15 cellular contexts compared by ENCODE assay signal in genomic region chr3:118792191-118792590, GRCh38.
DNase-seq lines count a peak whose midpoint lies in the region; ATAC-seq and TF ChIP-seq lines count a peak whose summit lies in the region.
"Had no signal": no experiment of that assay in that cellular context is flagged by ENCODE, and none has a peak within 500 bp of the region (broad histone marks: within the 10 kb centered on the region; RNA-seq: fewer than 3 reads in every experiment).

No MANE protein-coding gene starts in this region.

- H3K9ac ChIP-seq in BLaER1 treated with 17β-estradiol and CSF1 and Interleukin-3, amounts not matched to agents 10 nM and 100 nM: no peak overlapping the region; a peak in 2 of 22 replicates
- H3K9ac ChIP-seq in OCI-LY1 (ENCODE audit: low read length): peak overlapping the region; percentile 13; the same call in 1 of the 2 replicates

- no peaks in the 10 kb centered on the region for H3F3A ChIP-seq in OCI-LY1 (ENCODE audit: insufficient read depth, low read length)

- no peak overlapping the region for H2AFZ ChIP-seq in OCI-LY1 (ENCODE audit: low read length)

- TF ChIP-seq CTCF in OCI-LY1 (IDR thresholded peaks at IDR 0.05; ENCODE audit: low read length) (no peak), type B pancreatic cell (conservative IDR thresholded peaks at IDR 0.05) (no peak)

- no peaks in the 10 kb centered on the region for H3K9me3 ChIP-seq in BLaER1 treated with 17β-estradiol and CSF1 and Interleukin-3, amounts not matched to agents 10 nM and 100 nM (replicated peaks in 1 of 11)
- H3K9me3 ChIP-seq in OCI-LY1 (ENCODE audit: low read length): no peaks in the 10 kb centered on the region

- peaks cover 7% of the 10 kb centered on the region for H3K4me1 Mint-ChIP-seq in type B pancreatic cell (ENCODE audit: unreplicated experiment)

- H3K79me2 ChIP-seq in OCI-LY1 (ENCODE audit: insufficient read depth, low read length): 0 out of 2 replicates have a peak, but pooled peaks cover 2% of the 10 kb centered on the region

- H3K27me3 ChIP-seq in BLaER1 treated with 17β-estradiol and CSF1 and Interleukin-3, amounts not matched to agents 10 nM and 100 nM: no peaks in the 10 kb centered on the region
- H3K27me3 ChIP-seq in OCI-LY1 (ENCODE audit: insufficient read depth, low read length) (no peaks in the 10 kb centered on the region), H7 (ENCODE audit: control insufficient read depth, insufficient read depth, low read length) (no peaks in the 10 kb centered on the region)

- H3K27ac ChIP-seq in BLaER1 treated with 17β-estradiol and CSF1 and Interleukin-3, amounts not matched to agents 10 nM and 100 nM: no peak overlapping the region
- H3K27ac ChIP-seq in OCI-LY1 (ENCODE audit: low read depth, low read length, poor library complexity, severe bottlenecking): peak overlapping the region; percentile 75

- peak overlapping the region in 7 of 11 experiments; percentile 22 to 66 (median 40); a peak in 11 of 22 replicates for H3K4me2 ChIP-seq in BLaER1 treated with 17β-estradiol and CSF1 and Interleukin-3, amounts not matched to agents 10 nM and 100 nM
- H3K4me2 ChIP-seq in OCI-LY1 (ENCODE audit: low read length): peak overlapping the region; percentile 56

- H3K36me3 Mint-ChIP-seq in type B pancreatic cell: no peaks in the 10 kb centered on the region

- no peak overlapping the region for H3K4me3 Mint-ChIP-seq in type B pancreatic cell
- H3K4me3 Mint-ChIP-seq: CD4-positive, alpha-beta T cell had no signal

- H3K9me2 ChIP-seq in OCI-LY1 (ENCODE audit: low read depth, low read length): no peaks in the 10 kb centered on the region

- H3K27ac Mint-ChIP-seq in type B pancreatic cell: peak overlapping the region; percentile 61
- H3K27ac Mint-ChIP-seq: CD4-positive, alpha-beta T cell had no signal

- no peaks in the 10 kb centered on the region for H3K9me3 Mint-ChIP-seq in type B pancreatic cell
- H3K9me3 Mint-ChIP-seq: CD4-positive, alpha-beta T cell had no signal

- H3K4me3 ChIP-seq in BLaER1 treated with 17β-estradiol and CSF1 and Interleukin-3, amounts not matched to agents 10 nM and 100 nM: no peak overlapping the region
- H3K4me3 ChIP-seq in OCI-LY1 (ENCODE audit: low read depth, low read length, poor library complexity, severe bottlenecking): peak overlapping the region; percentile 26
- H3K4me3 ChIP-seq in H7 (ENCODE audit: insufficient read depth, low read depth, low read length): no peak overlapping the region
- H3K4me3 ChIP-seq: K562 had no signal

- peaks cover 11% of the 10 kb centered on the region for H3K27me3 Mint-ChIP-seq in type B pancreatic cell

- H3K4me1 ChIP-seq in BLaER1 treated with 17β-estradiol and CSF1 and Interleukin-3, amounts not matched to agents 10 nM and 100 nM: peaks cover 13 to 36% (median 23%) of the 10 kb centered on the region in 10 experiments; a peak in 19 of 20 replicates
- peaks cover 61% of the 10 kb centered on the region for H3K4me1 ChIP-seq in OCI-LY1 (ENCODE audit: insufficient read depth, low read length, severe bottlenecking)

- H3K36me3 ChIP-seq in BLaER1 treated with 17β-estradiol and CSF1 and Interleukin-3, amounts not matched to agents 10 nM and 100 nM: no peaks in the 10 kb centered on the region
- H3K36me3 ChIP-seq in OCI-LY1 (ENCODE audit: insufficient read depth, low read length): 0 out of 2 replicates have a peak, but pooled peaks cover 15% of the 10 kb centered on the region
- no peaks in the 10 kb centered on the region for H3K36me3 ChIP-seq in H7 (replicated peaks; ENCODE audit: control insufficient read depth, insufficient read depth, low read length)

- H4K20me1 ChIP-seq in BLaER1 treated with 17β-estradiol and CSF1 and Interleukin-3, amounts not matched to agents 10 nM and 100 nM: no peaks in the 10 kb centered on the region
- H4K20me1 ChIP-seq in OCI-LY1 (ENCODE audit: insufficient read depth, low read length): no peaks in the 10 kb centered on the region

- ATAC-seq in GM19463 (IDR thresholded peaks at IDR 0.05; ENCODE audit: unreplicated experiment): peak; percentile 49
- no peak for ATAC-seq in HG03520 (IDR thresholded peaks at IDR 0.05; ENCODE audit: unreplicated experiment)
- ATAC-seq: HCT116, K562 had no signal

- DNase-seq in type B pancreatic cell (ENCODE audit: extremely low spot score, unreplicated experiment) (no peak), H7 (no peak), NCI-H526 treated with DMSO at 0.1 percent for 48 hours (lab: John Stamatoyannopoulos, UW) (no peak)
- DNase-seq: 8988T; AML-193; C1 segment of cervical spinal cord; Calu3; CD4-positive, alpha-beta T cell; DMS 273 treated with DMSO at 0.1 percent for 48 hours had no signal
